ENCODE assay signal across 10 cellular contexts in genomic region chr10:64091889-64092288, GRCh38.
DNase-seq lines count a peak whose midpoint lies in the region; ATAC-seq and TF ChIP-seq lines count a peak whose summit lies in the region.
"Had no signal": no experiment of that assay in that cellular context is flagged by ENCODE, and none has a peak within 500 bp of the region (broad histone marks: within the 10 kb centered on the region; RNA-seq: fewer than 3 reads in every experiment).

No MANE protein-coding gene starts in this region.

- H3K4me3 ChIP-seq in OCI-LY3 (ENCODE audit: low read length) (no peak overlapping the region), smooth muscle cell (no peak overlapping the region)

- H3K27ac ChIP-seq in OCI-LY3 (ENCODE audit: low read length): no peak overlapping the region
- H3K27ac ChIP-seq in smooth muscle cell (ENCODE audit: low read depth): no peak overlapping the region

- H4K20me1 ChIP-seq in OCI-LY3 (ENCODE audit: insufficient read depth, low read length): no peaks in the 10 kb centered on the region
- H4K20me1 ChIP-seq in smooth muscle cell (ENCODE audit: low read depth): no peaks in the 10 kb centered on the region

- H3K9ac ChIP-seq in OCI-LY3 (ENCODE audit: low read length) (no peak overlapping the region), smooth muscle cell (ENCODE audit: low read depth) (no peak overlapping the region)

- H3K27me3 Mint-ChIP-seq in HFFc6 (ENCODE audit: insufficient read depth): peaks cover 2% of the 10 kb centered on the region

- DNase-seq in NCI-H82 (lab: John Stamatoyannopoulos, UW) (peak; percentile 31), NCI-H82 treated with DMSO at 0.1 percent for 48 hours (lab: John Stamatoyannopoulos, UW; ENCODE audit: unreplicated experiment) (no peak), foreskin melanocyte (peak; percentile 44), smooth muscle cell (lab: John Stamatoyannopoulos, UW; ENCODE audit: unreplicated experiment) (no peak), HFFc6 (no peak), islet precursor cell (no peak)
- DNase-seq: effector memory CD4-positive, alpha-beta T cell; RPMI8226 had no signal

- H3K4me1 Mint-ChIP-seq in HFFc6 (ENCODE audit: low read depth): no peaks in the 10 kb centered on the region

- H3F3A ChIP-seq in smooth muscle cell (ENCODE audit: low read depth): no peaks in the 10 kb centered on the region

- H3K27me3 ChIP-seq in OCI-LY3 (ENCODE audit: low read depth, low read length) (no peaks in the 10 kb centered on the region), smooth muscle cell (ENCODE audit: low read depth) (no peaks in the 10 kb centered on the region)

- no peak for ATAC-seq in HG02759 (IDR thresholded peaks at IDR 0.05; ENCODE audit: unreplicated experiment)

- H3K4me1 ChIP-seq in OCI-LY3 (ENCODE audit: low read length): no peaks in the 10 kb centered on the region; the same call in 1 of the 2 replicates
- no peaks in the 10 kb centered on the region for H3K4me1 ChIP-seq in smooth muscle cell (ENCODE audit: low read depth)

- H3K79me2 ChIP-seq in OCI-LY3 (ENCODE audit: low read length) (no peaks in the 10 kb centered on the region), smooth muscle cell (ENCODE audit: low read depth) (no peaks in the 10 kb centered on the region)

- H2AFZ ChIP-seq in OCI-LY3 (ENCODE audit: low read depth, low read length): no peak overlapping the region
- no peak overlapping the region for H2AFZ ChIP-seq in smooth muscle cell (ENCODE audit: low read depth)

- no peak overlapping the region for H3K27ac Mint-ChIP-seq in HFFc6

- H3K9me3 ChIP-seq in OCI-LY3 (ENCODE audit: insufficient read depth, low read length): no peaks in the 10 kb centered on the region
- H3K9me3 ChIP-seq in smooth muscle cell (replicated peaks; ENCODE audit: low read depth): no peaks in the 10 kb centered on the region

- H3K9me3 Mint-ChIP-seq in HFFc6: peaks cover 54% of the 10 kb centered on the region

- H3K4me2 ChIP-seq in OCI-LY3 (ENCODE audit: low read length) (no peak overlapping the region), smooth muscle cell (no peak overlapping the region)

- 47% methylated on average over 4 of the region's 4 CpGs for WGBS in smooth muscle cell (ENCODE audit: low lambda C conversion rate)

- no peak overlapping the region for H3K4me3 Mint-ChIP-seq in HFFc6

- no peaks in the 10 kb centered on the region; the same call in 1 of the 2 replicates for H3K36me3 Mint-ChIP-seq in HFFc6 (ENCODE audit: low read depth)

- H3K36me3 ChIP-seq in OCI-LY3 (replicated peaks; ENCODE audit: low read depth, low read length) (no peaks in the 10 kb centered on the region), smooth muscle cell (ENCODE audit: low read depth) (no peaks in the 10 kb centered on the region)

- TF ChIP-seq CTCF in OCI-LY3 (IDR thresholded peaks at IDR 0.05; ENCODE audit: low read depth, low read length) (peak; percentile 56), smooth muscle cell (IDR thresholded peaks at IDR 0.05; ENCODE audit: borderline replicate concordance, insufficient read depth, poor library complexity, severe bottlenecking) (peak; percentile 34), HFFc6 (IDR thresholded peaks at IDR 0.05) (no peak)

Comparison
In these comparisons a context has a peak if more than half of its experiments do, and no peak if none do; other contexts are left out.
1. DNase-seq: peak in NCI-H82 (single experiment) and foreskin melanocyte (single experiment); none in NCI-H82 treated with DMSO at 0.1 percent for 48 hours (single experiment), smooth muscle cell (single experiment), HFFc6 (single experiment) and islet precursor cell (single experiment).